ENCODE assay signal across 14 cellular contexts in genomic region chrX:97751735-97752134, GRCh38.
A peak's percentile ranks its signal among the peaks of the same experiment; 100 is the strongest.
DNase-seq lines count a peak whose midpoint lies in the region; ATAC-seq and TF ChIP-seq lines count a peak whose summit lies in the region.
"Had no signal": no experiment of that assay in that cellular context is flagged by ENCODE, and none has a peak within 500 bp of the region (broad histone marks: within the 10 kb centered on the region; RNA-seq: fewer than 3 reads in every experiment).

No MANE protein-coding gene starts in this region.

- H3K27ac ChIP-seq in RWPE1: no peak overlapping the region
- peak overlapping the region; percentile 60 for H3K27ac ChIP-seq in epithelial cell of prostate
- H3K27ac ChIP-seq in esophagus squamous epithelium: no peak overlapping the region
- H3K27ac ChIP-seq: A549 had no signal

- H3K4me3 ChIP-seq in esophagus squamous epithelium: no peak overlapping the region
- H3K4me3 ChIP-seq: A549, HAP-1 had no signal

- WGBS in esophagus squamous epithelium, 2 donors: 58 to 67% methylated on average over 1 to 4 of the region's 4 CpGs

- no peaks in the 10 kb centered on the region for H3K36me3 ChIP-seq in esophagus squamous epithelium
- H3K36me3 ChIP-seq: HAP-1 had no signal

- no peak for TF ChIP-seq POLR2A in esophagus squamous epithelium (IDR thresholded peaks at IDR 0.05)

- POLR2A ChIA-PET in RWPE1 (lab: Yijun Ruan, JAX; ENCODE audit: low non-redundant PET): no interaction called here

- CTCF ChIA-PET in RWPE1 (lab: Yijun Ruan, JAX): interaction anchor here (0.5 kb wide), 1 partner anchor 125 kb away, joined by 3 read pairs; no protein-coding TSS in a partner anchor

- DNase-seq in NCI-H2171 (lab: John Stamatoyannopoulos, UW): peak; percentile 5
- DNase-seq in RWPE1 (ENCODE audit: low spot score): peak; percentile 26
- peak; percentile 58 for DNase-seq in epithelial cell of prostate (ENCODE audit: low read depth, low spot score)
- DNase-seq in kidney tubule cell (ENCODE audit: low spot score): peak; percentile 58
- DNase-seq in esophagus squamous epithelium (lab: John Stamatoyannopoulos, UW): no peak
- DNase-seq in stimulated activated naive CD4-positive, alpha-beta T cell (lab: John Stamatoyannopoulos, UW): no peak
- DNase-seq: CD8-positive, alpha-beta T cell; COR-L47; DMS153; DND-41; GDM1 had no signal

- no peak for ATAC-seq in GM19328 (IDR thresholded peaks at IDR 0.05; ENCODE audit: unreplicated experiment)
- ATAC-seq: A549; CD8-positive, alpha-beta T cell had no signal

- H3K27me3 ChIP-seq in esophagus squamous epithelium: no peaks in the 10 kb centered on the region

- no peaks in the 10 kb centered on the region for H3K9me3 ChIP-seq in esophagus squamous epithelium
- H3K9me3 ChIP-seq: A549, HAP-1 had no signal

- intact Hi-C loops in esophagus squamous epithelium (cut with DNase I): no loop called here

- no peaks in the 10 kb centered on the region for H3K4me1 ChIP-seq in esophagus squamous epithelium
- H3K4me1 ChIP-seq: A549, HAP-1 had no signal

- TF ChIP-seq CTCF in RWPE1 (conservative IDR thresholded peaks at IDR 0.05; ENCODE audit: low read depth) (no peak), esophagus squamous epithelium (IDR thresholded peaks at IDR 0.05) (no peak)

Comparison
In these comparisons a context has a peak if more than half of its experiments do, and no peak if none do; other contexts are left out.
1. DNase-seq: peak in NCI-H2171 (single experiment), RWPE1 (single experiment), epithelial cell of prostate (single experiment) and kidney tubule cell (single experiment); none in esophagus squamous epithelium (single experiment) and stimulated activated naive CD4-positive, alpha-beta T cell (0 of 6).